Comparison of ENCODE assay signal across 13 cellular contexts in the genomic region with DNA sequence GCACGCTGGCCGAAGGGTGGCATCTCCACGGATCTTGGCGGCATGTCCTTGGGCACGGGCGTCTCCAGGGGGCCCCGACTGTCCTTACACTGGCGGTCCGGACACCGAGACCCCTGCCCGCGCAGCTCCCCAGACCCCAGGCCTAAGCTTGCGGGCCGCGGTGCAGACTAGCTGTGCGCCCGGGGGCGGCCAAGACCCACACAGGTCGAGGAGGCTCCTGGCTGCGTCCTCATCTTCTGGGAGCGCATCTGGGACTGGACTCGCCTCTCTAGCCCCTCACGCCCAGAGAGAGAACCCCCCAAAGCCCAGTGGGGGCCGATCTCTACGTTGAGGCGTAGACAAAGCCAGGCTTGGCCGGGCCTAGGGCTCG. TPM values are rescaled to one million over a fixed set of nuclear protein-coding genes. Genes with fewer than 3 reads are reported as not detected.
DNase-seq lines count a peak whose midpoint lies in the region; ATAC-seq and TF ChIP-seq lines count a peak whose summit lies in the region.
"Had no signal": no experiment of that assay in that cellular context is flagged by ENCODE, and none has a peak within 500 bp of the region (broad histone marks: within the 10 kb centered on the region; RNA-seq: fewer than 3 reads in every experiment).

No MANE protein-coding gene starts in this region.

- WGBS in aorta, 2 donors, result 4% methylated on average over 23 to 28 of the region's 28 CpGs

- no peaks in the 10 kb centered on the region for H3K9me3 Mint-ChIP-seq in activated CD4-positive, alpha-beta T cell treated with anti-CD3 and anti-CD28 coated beads, Interleukin-2, amount 10 ng/mL, durations not matched to agents 24 days and 14 days
- H3K9me3 Mint-ChIP-seq in activated CD4-positive, alpha-beta T cell treated with anti-CD3 and anti-CD28 coated beads for 36 hours (ENCODE audit: low read depth), result no peaks in the 10 kb centered on the region
- H3K9me3 Mint-ChIP-seq: activated T-helper 1 cell treated with anti-CD3 and anti-CD28 coated beads, Interleukin-12 subunit alpha, Interleukin-12 subunit beta, Interleukin-2, Interleukin-4 antibody, amounts not matched to agents 30 ng/mL and 10 ng/mL and 1 ng/mL, durations not matched to agents 14 hours and 24 hours and 36 hours; stimulated activated memory B cell treated with anti-CD40 and anti-IgM and Interleukin-4, amounts not matched to agents 10 μg/mL and 1 μg/mL and 100 μg/mL, for 72 hours had no signal

- no peak overlapping the region for H2AFZ ChIP-seq in neural cell (ENCODE audit: low read depth, low read length)

- intact Hi-C loops in activated CD4-positive, alpha-beta T cell treated with anti-CD3 and anti-CD28 coated beads, Interleukin-2, amount 10 ng/mL, durations not matched to agents 24 days and 14 days (cut with micrococcal nuclease), result no loop called here
- intact Hi-C loops in activated CD4-positive, alpha-beta T cell treated with anti-CD3 and anti-CD28 coated beads for 36 hours (cut with DNase I, micrococcal nuclease), result no loop called here
- intact Hi-C loops in aorta (cut with DNase I), result loop anchor here in 1 of 2 donors (10.0 kb wide), 1 partner anchor 97 kb away; no protein-coding TSS in a partner anchor

- H3K27me3 Mint-ChIP-seq in activated CD4-positive, alpha-beta T cell treated with anti-CD3 and anti-CD28 coated beads, Interleukin-2, amount 10 ng/mL, durations not matched to agents 24 days and 14 days, result peaks cover 52% of the 10 kb centered on the region
- H3K27me3 Mint-ChIP-seq in activated CD4-positive, alpha-beta T cell treated with anti-CD3 and anti-CD28 coated beads for 36 hours, result peaks cover 42% of the 10 kb centered on the region

- H3K27me3 ChIP-seq in neural cell (ENCODE audit: insufficient read depth, low read depth, low read length), result peaks cover 80% of the 10 kb centered on the region
- no peaks in the 10 kb centered on the region for H3K27me3 ChIP-seq in aorta (ENCODE audit: control insufficient read depth in 1 of 2, insufficient read depth in 2 of 2, low read length in 1 of 2)

- no peak overlapping the region for H3K27ac Mint-ChIP-seq in activated CD4-positive, alpha-beta T cell treated with anti-CD3 and anti-CD28 coated beads, Interleukin-2, amount 10 ng/mL, durations not matched to agents 24 days and 14 days
- no peak overlapping the region for H3K27ac Mint-ChIP-seq in activated CD4-positive, alpha-beta T cell treated with anti-CD3 and anti-CD28 coated beads for 36 hours
- H3K27ac Mint-ChIP-seq: activated T-helper 1 cell treated with anti-CD3 and anti-CD28 coated beads, Interleukin-12 subunit alpha, Interleukin-12 subunit beta, Interleukin-2, Interleukin-4 antibody, amounts not matched to agents 30 ng/mL and 10 ng/mL and 1 ng/mL, durations not matched to agents 14 hours and 24 hours and 36 hours; stimulated activated memory B cell treated with anti-CD40 and anti-IgM and Interleukin-4, amounts not matched to agents 10 μg/mL and 1 μg/mL and 100 μg/mL, for 72 hours had no signal

- H3K36me3 Mint-ChIP-seq in activated CD4-positive, alpha-beta T cell treated with anti-CD3 and anti-CD28 coated beads, Interleukin-2, amount 10 ng/mL, durations not matched to agents 24 days and 14 days (ENCODE audit: low read depth), result no peaks in the 10 kb centered on the region
- no peaks in the 10 kb centered on the region for H3K36me3 Mint-ChIP-seq in activated CD4-positive, alpha-beta T cell treated with anti-CD3 and anti-CD28 coated beads for 36 hours (ENCODE audit: low read depth)
- H3K36me3 Mint-ChIP-seq: stimulated activated memory B cell treated with anti-CD40 and anti-IgM and Interleukin-4, amounts not matched to agents 10 μg/mL and 1 μg/mL and 100 μg/mL, for 72 hours had no signal

- no peak overlapping the region for H3K4me2 ChIP-seq in neural cell (ENCODE audit: low read length)

- H3K9me3 ChIP-seq in neural cell (ENCODE audit: low read length) (no peaks in the 10 kb centered on the region), aorta (ENCODE audit: control insufficient read depth, low read length) (no peaks in the 10 kb centered on the region)

- TF ChIP-seq CTCF in foreskin fibroblast (IDR thresholded peaks at IDR 0.05; ENCODE audit: low read depth, low read length) (no peak), neural cell (IDR thresholded peaks at IDR 0.05; ENCODE audit: poor library complexity, severe bottlenecking) (no peak)

- peak; percentile 46 for DNase-seq in activated CD4-positive, alpha-beta T cell treated with anti-CD3 and anti-CD28 coated beads, Interleukin-2, amount 10 ng/mL, durations not matched to agents 24 days and 14 days
- no peak for DNase-seq in activated CD4-positive, alpha-beta T cell treated with anti-CD3 and anti-CD28 coated beads for 36 hours
- DNase-seq in foreskin fibroblast (no peak), aorta (peak in 1 of 2 donors; percentile 76), retina (no peak), DMS 273 treated with DMSO at 0.1 percent for 48 hours (lab: John Stamatoyannopoulos, UW) (no peak)
- DNase-seq: 8988T, erythroblast, NCI-H2029 had no signal

- H4K20me1 ChIP-seq in neural cell (ENCODE audit: insufficient read depth), result no peaks in the 10 kb centered on the region

- no peak overlapping the region for H3K9ac ChIP-seq in neural cell (ENCODE audit: low read length)

- CTCF ChIA-PET in activated CD4-positive, alpha-beta T cell treated with anti-CD3 and anti-CD28 coated beads for 36 hours (lab: Charles Lee), result interaction anchor here (0.6 kb wide), 1 partner anchor 1084 kb away, joined by 4 read pairs; no protein-coding TSS in a partner anchor

- no peaks in the 10 kb centered on the region for H3K4me1 Mint-ChIP-seq in activated CD4-positive, alpha-beta T cell treated with anti-CD3 and anti-CD28 coated beads, Interleukin-2, amount 10 ng/mL, durations not matched to agents 24 days and 14 days
- no peaks in the 10 kb centered on the region for H3K4me1 Mint-ChIP-seq in activated CD4-positive, alpha-beta T cell treated with anti-CD3 and anti-CD28 coated beads for 36 hours
- H3K4me1 Mint-ChIP-seq: stimulated activated memory B cell treated with anti-CD40 and anti-IgM and Interleukin-4, amounts not matched to agents 10 μg/mL and 1 μg/mL and 100 μg/mL, for 72 hours had no signal

- no peak for TF ChIP-seq RAD21 in neural cell (conservative IDR thresholded peaks at IDR 0.05)

- no peaks in the 10 kb centered on the region for H3K9me2 ChIP-seq in neural cell (ENCODE audit: insufficient read depth, low read length)

- H3K79me2 ChIP-seq in neural cell (replicated peaks; ENCODE audit: insufficient read depth, low read length), result no peaks in the 10 kb centered on the region

- H3K4me3 Mint-ChIP-seq in activated CD4-positive, alpha-beta T cell treated with anti-CD3 and anti-CD28 coated beads, Interleukin-2, amount 10 ng/mL, durations not matched to agents 24 days and 14 days, result no peak overlapping the region
- no peak overlapping the region for H3K4me3 Mint-ChIP-seq in activated CD4-positive, alpha-beta T cell treated with anti-CD3 and anti-CD28 coated beads for 36 hours
- H3K4me3 Mint-ChIP-seq: activated T-helper 1 cell treated with anti-CD3 and anti-CD28 coated beads, Interleukin-12 subunit alpha, Interleukin-12 subunit beta, Interleukin-2, Interleukin-4 antibody, amounts not matched to agents 30 ng/mL and 10 ng/mL and 1 ng/mL, durations not matched to agents 14 hours and 24 hours and 36 hours; stimulated activated memory B cell treated with anti-CD40 and anti-IgM and Interleukin-4, amounts not matched to agents 10 μg/mL and 1 μg/mL and 100 μg/mL, for 72 hours had no signal

- H3K27ac ChIP-seq in neural cell (ENCODE audit: low read length) (no peak overlapping the region), aorta (ENCODE audit: low read depth in 1 of 2, low read length in 2 of 2) (peak overlapping the region in 1 of 2 donors; percentile 45)

- peak overlapping the region; percentile 92 to 98 for H3K4me3 ChIP-seq in foreskin fibroblast (ENCODE audit: low read depth in 1 of 2, low read length in 2 of 2)
- H3K4me3 ChIP-seq in neural cell (ENCODE audit: low read length), result no peak overlapping the region
- H3K4me3 ChIP-seq in aorta (ENCODE audit: low read length in 2 of 2), result peak overlapping the region; percentile 68 to 90

- no peak for ATAC-seq in activated CD4-positive, alpha-beta T cell treated with anti-CD3 and anti-CD28 coated beads for 36 hours
- ATAC-seq in aorta (ENCODE audit: low FRiP score), result peak; percentile 30
- ATAC-seq in HG02610 (IDR thresholded peaks at IDR 0.05; ENCODE audit: unreplicated experiment), result no peak
- ATAC-seq: stimulated activated memory B cell treated with anti-CD40 and anti-IgM and Interleukin-4, amounts not matched to agents 10 μg/mL and 1 μg/mL and 100 μg/mL, for 72 hours had no signal

- no peaks in the 10 kb centered on the region for H3F3A ChIP-seq in neural cell (ENCODE audit: insufficient read depth, low read length, poor library complexity, severe bottlenecking)

- no peak for TF ChIP-seq EP300 in neural cell (conservative IDR thresholded peaks at IDR 0.05; ENCODE audit: poor library complexity, severe bottlenecking)

- H3K4me1 ChIP-seq in aorta (ENCODE audit: control insufficient read depth in 1 of 2, insufficient read depth in 2 of 2, low read length in 2 of 2), result no peaks in the 10 kb centered on the region

- POLR2A ChIA-PET in activated CD4-positive, alpha-beta T cell treated with anti-CD3 and anti-CD28 coated beads for 36 hours (lab: Charles Lee), result no interaction called here

- H3K36me3 ChIP-seq in neural cell (ENCODE audit: insufficient read depth, low read length) (no peaks in the 10 kb centered on the region), aorta (ENCODE audit: control insufficient read depth in 1 of 2, insufficient read depth in 2 of 2, low read length in 1 of 2) (no peaks in the 10 kb centered on the region)

TF ChIP-seq in neural cell, 6 proteins besides CTCF, POLR2A, EP300 and RAD21 (continues in another document):
- TF ChIP-seq SMC3 (conservative IDR thresholded peaks at IDR 0.05; ENCODE audit: poor library complexity), result no peak
- TF ChIP-seq TAF1 (IDR thresholded peaks at IDR 0.05; ENCODE audit: low read depth), result no peak

RNA-seq across cellular contexts. Expression of a gene that starts 0.5 kb away (rescaled TPM):
- total RNA-seq in activated CD4-positive, alpha-beta T cell treated with anti-CD3 and anti-CD28 coated beads, Interleukin-2, amount 10 ng/mL, durations not matched to agents 24 days and 14 days, result not detected in 2 replicates
- total RNA-seq in activated CD4-positive, alpha-beta T cell treated with anti-CD3 and anti-CD28 coated beads for 36 hours, result not detected
- polyA plus RNA-seq in neural cell (not detected in 2 replicates), aorta (10 to 100 TPM in 1 of 2 donors, 1 to 10 TPM in 1; 6.0 to 20.8 TPM)
- polyA minus RNA-seq in neural cell, result not detected in 2 replicates
- total RNA-seq in aorta, result 10 to 100 TPM; 12.9 to 16.4 TPM
- total RNA-seq: activated T-helper 1 cell treated with anti-CD3 and anti-CD28 coated beads, Interleukin-12 subunit alpha, Interleukin-12 subunit beta, Interleukin-2, Interleukin-4 antibody, amounts not matched to agents 30 ng/mL and 10 ng/mL and 1 ng/mL, durations not matched to agents 14 hours and 24 hours and 36 hours had no signal

Comparison
In these comparisons a context has a peak if more than half of its experiments do, and no peak if none do; other contexts are left out.
1. RNA of a gene that starts 0.5 kb away (total RNA-seq): 12.9 to 16.4 TPM in aorta; not detected in activated CD4-positive, alpha-beta T cell treated with anti-CD3 and anti-CD28 coated beads, Interleukin-2, amount 10 ng/mL, durations not matched to agents 24 days and 14 days and not detected in activated CD4-positive, alpha-beta T cell treated with anti-CD3 and anti-CD28 coated beads for 36 hours; every median in the first group is over 10 times any median in the second.